8 cellular contexts compared by ENCODE assay signal in genomic region chr20:50987493-50988210, GRCh38. TPM values are rescaled to one million over a fixed set of nuclear protein-coding genes. Genes with fewer than 3 reads are reported as not detected.
DNase-seq lines count a peak whose midpoint lies in the region; ATAC-seq and TF ChIP-seq lines count a peak whose summit lies in the region.

No MANE protein-coding gene starts in this region.

- no peaks in the 10 kb centered on the region for H3K79me2 ChIP-seq in OCI-LY3 (ENCODE audit: low read length)

- H3K4me1 Mint-ChIP-seq in natural killer cell = no peaks in the 10 kb centered on the region

- H3K36me3 ChIP-seq in OCI-LY3 (replicated peaks; ENCODE audit: low read depth, low read length) = no peaks in the 10 kb centered on the region

- peaks cover 18 to 21% of the 10 kb centered on the region in 2 donors for H3K27me3 Mint-ChIP-seq in natural killer cell (ENCODE audit: low read depth in 2 of 2)

- peak; percentile 96 for TF ChIP-seq CTCF in OCI-LY3 (IDR thresholded peaks at IDR 0.05; ENCODE audit: low read depth, low read length)
- peak; percentile 87 for TF ChIP-seq CTCF in epithelial cell of proximal tubule (conservative IDR thresholded peaks at IDR 0.05; ENCODE audit: low read depth, low read length)
- peak; percentile 84 for TF ChIP-seq CTCF in natural killer cell (IDR thresholded peaks at IDR 0.05)

- no peaks in the 10 kb centered on the region for H3K9me3 Mint-ChIP-seq in natural killer cell

- H2AFZ ChIP-seq in OCI-LY3 (ENCODE audit: low read depth, low read length) = peak overlapping the region; percentile 94

- H3K4me3 Mint-ChIP-seq in natural killer cell = no peak overlapping the region

- H3K36me3 Mint-ChIP-seq in natural killer cell = no peaks in the 10 kb centered on the region

- H3K4me3 ChIP-seq in Jurkat, Clone E6-1 (ENCODE audit: low read length) = no peak overlapping the region
- H3K4me3 ChIP-seq in OCI-LY3 (ENCODE audit: low read length) = peak overlapping the region; percentile 66
- no peak overlapping the region for H3K4me3 ChIP-seq in epithelial cell of proximal tubule (ENCODE audit: low read depth, low read length)

- no peaks in the 10 kb centered on the region for H4K20me1 ChIP-seq in OCI-LY3 (ENCODE audit: insufficient read depth, low read length)

- intact Hi-C loops in natural killer cell (cut with micrococcal nuclease) = loop anchor here (1.0 to 10.0 kb wide), 3 partner anchors 319 to 1097 kb away; no protein-coding TSS in a partner anchor

- H3K4me2 ChIP-seq in OCI-LY3 (ENCODE audit: low read length) = peak overlapping the region; percentile 65

- no peak overlapping the region for H3K27ac ChIP-seq in OCI-LY3 (ENCODE audit: low read length)

- H3K27ac Mint-ChIP-seq in natural killer cell = no peak overlapping the region

- ATAC-seq in natural killer cell (peak; percentile 86 to 100 (median 99)), HG03565 (IDR thresholded peaks at IDR 0.05; ENCODE audit: unreplicated experiment) (no peak)

- peak; percentile 51 for DNase-seq in GM04503 (ENCODE audit: low read depth)
- DNase-seq in Jurkat, Clone E6-1 (ENCODE audit: low read depth, low spot score) = peak; percentile 71
- DNase-seq in activated CD8-positive, alpha-beta memory T cell treated with anti-CD3 and anti-CD28 coated beads, Interleukin-2, amount 50 U/mL, for 4 hours = peak; percentile 54
- no peak for DNase-seq in epithelial cell of proximal tubule (ENCODE audit: low read depth)
- DNase-seq in natural killer cell = peak; percentile 31
- DNase-seq in superior temporal gyrus (ENCODE audit: extremely low spot score) = peak; percentile 96

- H3K9ac ChIP-seq in OCI-LY3 (ENCODE audit: low read length) = no peak overlapping the region

- H3K4me1 ChIP-seq in OCI-LY3 (ENCODE audit: low read length) = peaks cover 12% of the 10 kb centered on the region

- H3K9me3 ChIP-seq in OCI-LY3 (ENCODE audit: insufficient read depth, low read length) = no peaks in the 10 kb centered on the region

- peaks cover 28% of the 10 kb centered on the region for H3K27me3 ChIP-seq in OCI-LY3 (ENCODE audit: low read depth, low read length)

RNA-seq across cellular contexts. Expression of gene MOCS3, which starts 29.0 kb away (rescaled TPM):
- 2.8 TPM for polyA plus RNA-seq in Jurkat, Clone E6-1 (2012; ENCODE audit: insufficient read depth, insufficient read length)
- total RNA-seq in epithelial cell of proximal tubule (5.3 and 6.4 TPM in 2 replicates), natural killer cell (1 to 10 TPM; 2.2 to 2.5 (median 2.3) TPM)

RNA-seq across cellular contexts. Expression of gene DPM1, which starts 29.3 kb away (rescaled TPM):
- 101 TPM for polyA plus RNA-seq in Jurkat, Clone E6-1 (2012; ENCODE audit: insufficient read depth, insufficient read length)
- 72.8 and 74.3 TPM in 2 replicates for total RNA-seq in epithelial cell of proximal tubule
- 10 to 100 TPM; 21.2 to 26.1 (median 25.6) TPM for total RNA-seq in natural killer cell

RNA-seq across cellular contexts. Expression of gene KCNG1, which starts 35.3 kb away (rescaled TPM):
- polyA plus RNA-seq in Jurkat, Clone E6-1 (2012; ENCODE audit: insufficient read depth, insufficient read length) = 1.2 TPM
- total RNA-seq in epithelial cell of proximal tubule (5.2 and 10.5 TPM in 2 replicates), natural killer cell (not detected)

RNA-seq across cellular contexts. Expression of gene ADNP, which starts 56.4 kb away (rescaled TPM):
- 51.8 TPM for polyA plus RNA-seq in Jurkat, Clone E6-1 (2012; ENCODE audit: insufficient read depth, insufficient read length)
- total RNA-seq in epithelial cell of proximal tubule = 17.1 and 19.0 TPM in 2 replicates
- 10 to 100 TPM; 56.8 to 75.8 (median 66.8) TPM for total RNA-seq in natural killer cell
